In genomic region chr9:69035438-69036316, GRCh38 we compare ENCODE assay signal across 8 cellular contexts. TPM values are rescaled to one million over a fixed set of nuclear protein-coding genes. Genes with fewer than 3 reads are reported as not detected.
DNase-seq lines count a peak whose midpoint lies in the region; ATAC-seq and TF ChIP-seq lines count a peak whose summit lies in the region.

FXN (plus strand) TSS chr9:69035752; CDS start chr9:69035783, 31 bp downstream.

- H3K4me3 Mint-ChIP-seq in neural crest cell: peak within 1 kb of the TSS; percentile 91

- TF ChIP-seq CTCF in neural crest cell (conservative IDR thresholded peaks at IDR 0.05): peak; percentile 100

- peaks cover 2% of the 10 kb centered on the region for H3K36me3 Mint-ChIP-seq in neural crest cell (ENCODE audit: low read depth)

- no peaks in the 10 kb centered on the region for H3K9me3 ChIP-seq in stomach smooth muscle (ENCODE audit: control insufficient read depth in 2 of 2, low read length in 2 of 2)

- H3K4me3 ChIP-seq in stomach smooth muscle (ENCODE audit: low read length in 2 of 2): peak within 1 kb of the TSS; percentile 91 to 92

- no peaks in the 10 kb centered on the region for H3K27me3 Mint-ChIP-seq in neural crest cell (ENCODE audit: low read depth)

- ATAC-seq in GM21526 (IDR thresholded peaks at IDR 0.05; ENCODE audit: low FRiP score, unreplicated experiment): peak; percentile 91

- no peaks in the 10 kb centered on the region for H3K9me3 Mint-ChIP-seq in neural crest cell

- H3K27ac Mint-ChIP-seq in neural crest cell (ENCODE audit: unreplicated experiment): peak within 1 kb of the TSS; percentile 96

- H3K9ac ChIP-seq in stomach smooth muscle (ENCODE audit: low read length in 2 of 2): peak within 1 kb of the TSS; percentile 80 to 89

- H3K27ac ChIP-seq in stomach smooth muscle (ENCODE audit: low read length): peak within 1 kb of the TSS; percentile 71

- H3K27me3 ChIP-seq in stomach smooth muscle (ENCODE audit: control insufficient read depth in 1 of 2, insufficient read depth in 2 of 2, low read length in 2 of 2): no peaks in the 10 kb centered on the region

- H3K4me1 ChIP-seq in stomach smooth muscle (ENCODE audit: control insufficient read depth, insufficient read depth, low read length): peaks cover 11% of the 10 kb centered on the region

- no peaks in the 10 kb centered on the region for H3K36me3 ChIP-seq in stomach smooth muscle (ENCODE audit: control insufficient read depth in 2 of 2, insufficient read depth in 2 of 2, low read length in 2 of 2)

- H3K4me1 Mint-ChIP-seq in neural crest cell: peaks cover 11% of the 10 kb centered on the region

- peak; percentile 25 for DNase-seq in DMS79 (lab: John Stamatoyannopoulos, UW)
- peak; percentile 84 for DNase-seq in HuH-7.5 (ENCODE audit: low spot score)
- peak; percentile 78 for DNase-seq in RPMI8226
- DNase-seq in activated effector memory CD4-positive, alpha-beta T cell treated with Interleukin-2 at 50 U/mL for 16 hours: peak; percentile 74
- peak; percentile 70 for DNase-seq in fibroblast of the conjunctiva (ENCODE audit: low read depth)
- peak; percentile 79 for DNase-seq in neural crest cell (ENCODE audit: low read depth, low spot score)

RNA-seq across cellular contexts. Expression of gene FXN, which starts in this region (rescaled TPM):
- total RNA-seq in neural crest cell: 26.7 and 28.6 TPM in 2 replicates

Comparison
In these comparisons a context has a peak if more than half of its experiments do, and no peak if none do; other contexts are left out.
1. Peak in every context shown above with its lines: DNase-seq, ATAC-seq, H3K4me3 ChIP-seq and H3K27ac ChIP-seq.
2. DNase-seq: peak in every context shown above with its lines; median percentile 84 in HuH-7.5; 79 in neural crest cell; 78 in RPMI8226; 74 in activated effector memory CD4-positive, alpha-beta T cell treated with Interleukin-2 at 50 U/mL for 16 hours; 70 in fibroblast of the conjunctiva; 25 in DMS79.